In the genomic region with DNA sequence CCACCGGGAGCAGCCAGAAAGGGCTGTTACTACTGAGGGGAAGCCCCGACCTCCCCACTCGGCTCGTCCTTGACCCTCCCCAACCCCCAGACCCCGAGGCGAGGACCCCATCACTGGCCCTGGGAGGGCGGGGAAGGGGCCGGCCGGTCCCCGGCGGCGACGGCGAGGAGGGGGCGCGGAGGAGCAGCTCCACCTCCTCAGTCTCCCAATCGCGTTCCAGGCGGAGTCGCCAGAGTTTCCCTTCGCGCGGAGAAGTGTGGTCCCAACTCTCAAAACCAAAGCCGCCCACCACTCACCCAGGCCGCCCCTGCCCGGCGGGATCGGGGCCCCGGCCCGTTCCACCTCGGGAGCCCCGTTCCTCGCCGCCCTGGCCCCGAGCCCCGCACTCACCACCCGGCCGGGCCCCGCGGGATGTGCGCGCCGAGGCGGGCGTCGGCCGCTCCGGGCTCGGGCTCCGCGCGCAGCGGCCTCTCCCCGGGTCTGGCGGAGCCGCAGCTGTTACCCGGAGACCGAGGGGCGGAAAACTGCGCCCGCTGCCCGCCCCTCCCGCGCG, we compare ENCODE assay signal across 8 cellular contexts. TPM values are rescaled to one million over a fixed set of nuclear protein-coding genes. Genes with fewer than 3 reads are reported as not detected.
DNase-seq lines count a peak whose midpoint lies in the region; ATAC-seq and TF ChIP-seq lines count a peak whose summit lies in the region.

No MANE protein-coding gene starts in this region.

- CTCF ChIA-PET in Panc1 (lab: Charles Lee): no interaction called here

- H3K4me3 ChIP-seq in Panc1 (ENCODE audit: low read depth in 2 of 2, low read length in 2 of 2): peak overlapping the region; percentile 53 to 59
- H3K4me3 ChIP-seq in epithelial cell of esophagus (ENCODE audit: low read length): peak overlapping the region; percentile 71
- peak overlapping the region; percentile 61 to 62 for H3K4me3 ChIP-seq in uterus

- in situ Hi-C loops in Panc1 (cut with HindIII; ENCODE audit: low pct_unique_long_range_greater_than_20kb, low sequenced_read_pairs): no loop called here

- H3K27ac ChIP-seq in Panc1 (ENCODE audit: low read length) (no peak overlapping the region), uterus (peak overlapping the region; percentile 91 to 97)

- ATAC-seq in GM19468 (IDR thresholded peaks at IDR 0.05; ENCODE audit: extremely low read depth, unreplicated experiment): peak; percentile 6
- peak; percentile 67 for ATAC-seq in Panc1
- no peak for ATAC-seq in GM21576 (IDR thresholded peaks at IDR 0.05; ENCODE audit: unreplicated experiment)

- intact Hi-C loops in Panc1 (cut with micrococcal nuclease; ENCODE audit: unreplicated experiment): no loop called here
- intact Hi-C loops in uterus (cut with DNase I; ENCODE audit: low total_unique reads): no loop called here

- BruUV-seq in Panc1 (replicated peaks; lab: Mats Ljungman, UMichigan): no TSS peak

- no peaks in the 10 kb centered on the region for H3K27me3 ChIP-seq in Panc1 (ENCODE audit: control insufficient read depth, insufficient read depth, low read length)
- H3K27me3 ChIP-seq in uterus: no peaks in the 10 kb centered on the region

- POLR2A ChIA-PET in Panc1 (lab: Charles Lee): no interaction called here

- DNase-seq in AG08395 (ENCODE audit: low spot score): peak; percentile 57
- no peak for DNase-seq in Panc1 (ENCODE audit: low read depth, low spot score)
- no peak for DNase-seq in epithelial cell of esophagus (ENCODE audit: low read depth)
- DNase-seq in mucosa of gallbladder (ENCODE audit: low spot score): peak; percentile 49
- peak; percentile 61 for DNase-seq in uterus
- DNase-seq in UCSD-AML1 (lab: John Stamatoyannopoulos, UW; ENCODE audit: unreplicated experiment): no peak

- H3K36me3 ChIP-seq in Panc1 (ENCODE audit: control insufficient read depth, insufficient read depth, low read length): no peaks in the 10 kb centered on the region
- H3K36me3 ChIP-seq in uterus: no peaks in the 10 kb centered on the region

- H3K4me1 ChIP-seq in Panc1 (ENCODE audit: control insufficient read depth, insufficient read depth, low read length): peaks cover 4% of the 10 kb centered on the region; the same call in 1 of the 2 replicates
- H3K4me1 ChIP-seq in uterus: peaks cover 11 to 18% of the 10 kb centered on the region in 2 donors

- no peaks in the 10 kb centered on the region for H3K9me3 ChIP-seq in Panc1 (ENCODE audit: control insufficient read depth, insufficient read depth, low read depth, low read length)
- no peaks in the 10 kb centered on the region for H3K9me3 ChIP-seq in uterus

- TF ChIP-seq POLR2A in uterus (IDR thresholded peaks at IDR 0.05): peak; percentile 30 to 77

- TF ChIP-seq CTCF in Panc1 (IDR thresholded peaks at IDR 0.05): no peak
- no peak for TF ChIP-seq CTCF in epithelial cell of esophagus (IDR thresholded peaks at IDR 0.05; ENCODE audit: insufficient read depth, low read depth, low read length, missing control alignments)
- peak in 1 of 4 experiments; percentile 14 for TF ChIP-seq CTCF in uterus (IDR thresholded peaks at IDR 0.05)

RNA-seq across cellular contexts. Expression of a gene that starts 0.9 kb away (rescaled TPM):
- 22.8 TPM for total RNA-seq in Panc1 (2021; ENCODE audit: unreplicated experiment)
- 35.3 TPM for polyA plus RNA-seq in Panc1 (2012; ENCODE audit: insufficient read length)
- 257 TPM for total RNA-seq in mucosa of gallbladder
- 100 to 1,000 TPM in 1 of 4 donors, 10 to 100 TPM in 3; 23.5 to 133 (median 60.9) TPM for total RNA-seq in uterus

RNA-seq across cellular contexts. Expression of a gene that starts 11.0 kb away (rescaled TPM):
- total RNA-seq in Panc1 (2021; ENCODE audit: unreplicated experiment) (11.9 TPM), mucosa of gallbladder (10.1 TPM), uterus (10 to 100 TPM in 2 of 4 donors, 1 to 10 TPM in 2; 2.6 to 11.1 (median 7.8) TPM)
- 14.1 TPM for polyA plus RNA-seq in Panc1 (2012; ENCODE audit: insufficient read length)

RNA-seq across cellular contexts. Expression of a gene that starts 11.1 kb away (rescaled TPM):
- total RNA-seq in Panc1 (2021; ENCODE audit: unreplicated experiment) (175 TPM), mucosa of gallbladder (165 TPM), uterus (100 to 1,000 TPM in 3 of 4 donors, 10 to 100 TPM in 1; 94.8 to 195 (median 141) TPM)
- polyA plus RNA-seq in Panc1 (2012; ENCODE audit: insufficient read length): 176 TPM

RNA-seq across cellular contexts. Expression of a gene that starts 17.6 kb away (rescaled TPM):
- total RNA-seq in Panc1 (2021; ENCODE audit: unreplicated experiment) (11.9 TPM), mucosa of gallbladder (4.6 TPM), uterus (10 to 100 TPM in 1 of 4 donors, 1 to 10 TPM in 3; 5.3 to 11.5 (median 7.5) TPM)
- 7.6 TPM for polyA plus RNA-seq in Panc1 (2012; ENCODE audit: insufficient read length)

RNA-seq across cellular contexts. Expression of a gene that starts 56.9 kb away (rescaled TPM):
- total RNA-seq in Panc1 (2021; ENCODE audit: unreplicated experiment): not detected
- not detected for polyA plus RNA-seq in Panc1 (2012; ENCODE audit: insufficient read length)
- not detected for total RNA-seq in mucosa of gallbladder
- under 1 TPM in 2 of 4 donors, not detected in 2; 0.37 to 0.55 TPM for total RNA-seq in uterus

Comparison
In these comparisons a context has a peak if more than half of its experiments do, and no peak if none do; other contexts are left out.
1. DNase-seq: peak in AG08395 (single experiment), mucosa of gallbladder (single experiment) and uterus (2 of 2); none in Panc1 (single experiment), epithelial cell of esophagus (single experiment) and UCSD-AML1 (single experiment).
2. Peak in every context shown above with its lines, with median percentiles within 50 percentile points of each other: H3K4me3 ChIP-seq.